9 cellular contexts compared by ENCODE assay signal in the genomic region with DNA sequence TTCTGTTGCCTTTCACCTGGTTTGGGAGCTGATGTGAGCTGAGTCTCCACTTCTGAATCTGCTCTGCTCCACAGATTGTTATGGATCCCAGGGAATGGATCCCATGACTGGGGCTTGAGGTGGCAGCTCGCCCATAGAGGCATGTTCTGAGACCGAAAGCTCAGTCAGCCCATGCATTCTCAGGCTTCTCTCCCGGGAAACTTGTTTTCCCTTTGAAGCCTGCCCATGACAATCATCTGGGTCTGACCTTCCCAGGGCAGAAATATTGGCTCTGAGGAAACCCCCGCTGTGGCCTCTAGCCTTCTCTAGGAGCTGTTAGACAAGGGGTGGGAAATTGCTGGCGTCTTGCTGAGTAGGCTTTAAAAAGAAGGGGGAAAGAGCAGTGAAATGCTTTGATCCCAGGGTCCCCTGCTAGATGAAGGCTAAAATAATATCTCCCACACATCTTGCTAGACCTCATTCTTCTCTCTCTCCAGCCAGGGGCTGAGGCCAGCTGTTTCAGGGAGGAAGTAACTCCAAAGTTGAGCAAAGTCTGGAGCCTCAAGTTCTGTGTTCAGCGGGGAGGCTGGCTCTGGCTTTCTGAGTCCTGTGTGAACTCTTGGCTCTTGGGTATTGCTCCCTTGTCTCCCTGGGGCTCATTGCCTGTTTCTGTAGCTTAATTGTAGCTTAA. TPM values are rescaled to one million over a fixed set of nuclear protein-coding genes. Genes with fewer than 3 reads are reported as not detected.
DNase-seq lines count a peak whose midpoint lies in the region; ATAC-seq and TF ChIP-seq lines count a peak whose summit lies in the region.
"Had no signal": no experiment of that assay in that cellular context is flagged by ENCODE, and none has a peak within 500 bp of the region (broad histone marks: within the 10 kb centered on the region; RNA-seq: fewer than 3 reads in every experiment).

No MANE protein-coding gene starts in this region.

- no peaks in the 10 kb centered on the region for H3K79me2 ChIP-seq in OCI-LY1 (ENCODE audit: insufficient read depth, low read length)

- H3K36me3 ChIP-seq in CD4-positive, CD25-positive, alpha-beta regulatory T cell (ENCODE audit: control insufficient read depth, insufficient read depth, low read length), result peaks cover 13% of the 10 kb centered on the region
- peaks cover 47% of the 10 kb centered on the region for H3K36me3 ChIP-seq in OCI-LY1 (ENCODE audit: insufficient read depth, low read length)

- H2AFZ ChIP-seq in OCI-LY1 (ENCODE audit: low read length), result no peak overlapping the region

- no peak for DNase-seq in CD4-positive, CD25-positive, alpha-beta regulatory T cell
- no peak for DNase-seq in effector memory CD8-positive, alpha-beta T cell
- DNase-seq in neural crest cell (ENCODE audit: low read depth, low spot score), result no peak
- DNase-seq in cerebellum (ENCODE audit: low spot score), result no peak
- DNase-seq in NCI-H510A treated with DMSO at 0.1 percent for 48 hours (lab: John Stamatoyannopoulos, UW), result no peak
- DNase-seq: NCI-H187 treated with DMSO at 0.1 percent for 48 hours had no signal

- H3K9ac ChIP-seq in OCI-LY1 (ENCODE audit: low read length), result peak overlapping the region; percentile 73

- ATAC-seq in CD4-positive, CD25-positive, alpha-beta regulatory T cell (ENCODE audit: low read depth in 2 of 2), result no peak
- no peak for ATAC-seq in effector memory CD8-positive, alpha-beta T cell (replicated peaks)
- no peak for ATAC-seq in HG03108 (IDR thresholded peaks at IDR 0.05; ENCODE audit: unreplicated experiment)
- ATAC-seq in GM19395 (IDR thresholded peaks at IDR 0.05; ENCODE audit: unreplicated experiment), result no peak

- peak overlapping the region; percentile 96 for H3K4me2 ChIP-seq in OCI-LY1 (ENCODE audit: low read length)

- peaks cover 6 to 62% (median 36%) of the 10 kb centered on the region in 4 donors for H3K4me1 Mint-ChIP-seq in CD4-positive, CD25-positive, alpha-beta regulatory T cell
- H3K4me1 Mint-ChIP-seq in effector memory CD8-positive, alpha-beta T cell (ENCODE audit: low read depth in 2 of 2), result peaks cover 38 to 40% of the 10 kb centered on the region in 2 donors
- H3K4me1 Mint-ChIP-seq in neural crest cell, result peaks cover 30% of the 10 kb centered on the region

- no peaks in the 10 kb centered on the region for H3K9me2 ChIP-seq in OCI-LY1 (ENCODE audit: low read depth, low read length)

- TF ChIP-seq CTCF in OCI-LY1 (IDR thresholded peaks at IDR 0.05; ENCODE audit: low read length), result no peak
- no peak for TF ChIP-seq CTCF in neural crest cell (conservative IDR thresholded peaks at IDR 0.05)

- no peaks in the 10 kb centered on the region for H3F3A ChIP-seq in OCI-LY1 (ENCODE audit: insufficient read depth, low read length)

- H3K9me3 Mint-ChIP-seq in CD4-positive, CD25-positive, alpha-beta regulatory T cell, result no peaks in the 10 kb centered on the region
- H3K9me3 Mint-ChIP-seq in effector memory CD8-positive, alpha-beta T cell, result no peaks in the 10 kb centered on the region
- H3K9me3 Mint-ChIP-seq in neural crest cell, result no peaks in the 10 kb centered on the region

- H3K9me3 ChIP-seq in CD4-positive, CD25-positive, alpha-beta regulatory T cell (ENCODE audit: control insufficient read depth in 2 of 2, low read length in 2 of 2), result no peaks in the 10 kb centered on the region
- no peaks in the 10 kb centered on the region for H3K9me3 ChIP-seq in OCI-LY1 (ENCODE audit: low read length)

- peaks cover 35% of the 10 kb centered on the region for H3K4me1 ChIP-seq in CD4-positive, CD25-positive, alpha-beta regulatory T cell (ENCODE audit: control insufficient read depth, insufficient read depth, low read length, poor library complexity, severe bottlenecking)
- peaks cover 34% of the 10 kb centered on the region for H3K4me1 ChIP-seq in OCI-LY1 (ENCODE audit: insufficient read depth, low read length, severe bottlenecking)

- peak overlapping the region; percentile 90 to 99 (median 92) for H3K27ac Mint-ChIP-seq in CD4-positive, CD25-positive, alpha-beta regulatory T cell
- peak overlapping the region in 1 of 2 donors; percentile 96 for H3K27ac Mint-ChIP-seq in effector memory CD8-positive, alpha-beta T cell
- H3K27ac Mint-ChIP-seq in neural crest cell (ENCODE audit: unreplicated experiment), result peak overlapping the region; percentile 55

- H3K4me3 Mint-ChIP-seq in CD4-positive, CD25-positive, alpha-beta regulatory T cell, result peak overlapping the region; percentile 95 to 98 (median 96)
- H3K4me3 Mint-ChIP-seq in effector memory CD8-positive, alpha-beta T cell, result peak overlapping the region; percentile 96 to 97
- H3K4me3 Mint-ChIP-seq in neural crest cell, result peak overlapping the region; percentile 17

- H3K27me3 Mint-ChIP-seq in CD4-positive, CD25-positive, alpha-beta regulatory T cell, result no peaks in the 10 kb centered on the region
- H3K27me3 Mint-ChIP-seq in effector memory CD8-positive, alpha-beta T cell, result no peaks in the 10 kb centered on the region
- H3K27me3 Mint-ChIP-seq in neural crest cell (ENCODE audit: low read depth), result peaks cover 16% of the 10 kb centered on the region

- no peaks in the 10 kb centered on the region for H3K27me3 ChIP-seq in CD4-positive, CD25-positive, alpha-beta regulatory T cell (ENCODE audit: control insufficient read depth, insufficient read depth, low read length)
- no peaks in the 10 kb centered on the region for H3K27me3 ChIP-seq in OCI-LY1 (ENCODE audit: insufficient read depth, low read length)

- no peaks in the 10 kb centered on the region for H4K20me1 ChIP-seq in OCI-LY1 (ENCODE audit: insufficient read depth, low read length)

- H3K4me3 ChIP-seq in CD4-positive, CD25-positive, alpha-beta regulatory T cell (ENCODE audit: low read depth, low read length), result peak overlapping the region; percentile 86
- H3K4me3 ChIP-seq in OCI-LY1 (ENCODE audit: low read depth, low read length, poor library complexity, severe bottlenecking), result peak overlapping the region; percentile 71

- H3K36me3 Mint-ChIP-seq in CD4-positive, CD25-positive, alpha-beta regulatory T cell, result peaks cover 20% of the 10 kb centered on the region
- peaks cover 15% of the 10 kb centered on the region for H3K36me3 Mint-ChIP-seq in effector memory CD8-positive, alpha-beta T cell (ENCODE audit: insufficient read depth)
- H3K36me3 Mint-ChIP-seq in neural crest cell (ENCODE audit: low read depth), result no peaks in the 10 kb centered on the region

- H3K27ac ChIP-seq in CD4-positive, CD25-positive, alpha-beta regulatory T cell (ENCODE audit: insufficient read depth, low read length, poor library complexity, severe bottlenecking), result peak overlapping the region; percentile 70
- no peak overlapping the region for H3K27ac ChIP-seq in OCI-LY1 (ENCODE audit: low read depth, low read length, poor library complexity, severe bottlenecking)

RNA-seq across cellular contexts. Expression of a gene that starts 2.0 kb away (rescaled TPM):
- 105 TPM for total RNA-seq in CD4-positive, CD25-positive, alpha-beta regulatory T cell
- polyA plus RNA-seq in CD4-positive, CD25-positive, alpha-beta regulatory T cell, result 100 to 1,000 TPM; 393 to 484 (median 437) TPM
- total RNA-seq in neural crest cell, result 1.1 and 2.1 TPM in 2 replicates
- total RNA-seq in cerebellum, result 1.6 TPM

RNA-seq across cellular contexts. Expression of a gene that starts 4.8 kb away (rescaled TPM):
- 54.8 TPM for total RNA-seq in CD4-positive, CD25-positive, alpha-beta regulatory T cell
- 100 to 1,000 TPM; 155 to 215 (median 185) TPM for polyA plus RNA-seq in CD4-positive, CD25-positive, alpha-beta regulatory T cell
- total RNA-seq in neural crest cell (0.50 and 1.5 TPM in 2 replicates), cerebellum (6.7 TPM)

RNA-seq across cellular contexts. Expression of a gene that starts 16.1 kb away (rescaled TPM):
- total RNA-seq in CD4-positive, CD25-positive, alpha-beta regulatory T cell, result 47.0 TPM
- 100 to 1,000 TPM; 233 to 297 (median 251) TPM for polyA plus RNA-seq in CD4-positive, CD25-positive, alpha-beta regulatory T cell
- 67.9 and 75.8 TPM in 2 replicates for total RNA-seq in neural crest cell
- 39.8 TPM for total RNA-seq in cerebellum

RNA-seq across cellular contexts. Expression of a gene that starts 18.1 kb away (rescaled TPM):
- total RNA-seq in CD4-positive, CD25-positive, alpha-beta regulatory T cell, result 20.0 TPM
- polyA plus RNA-seq in CD4-positive, CD25-positive, alpha-beta regulatory T cell, result 10 to 100 TPM; 16.7 to 28.1 (median 17.7) TPM
- total RNA-seq in neural crest cell (43.4 and 43.7 TPM in 2 replicates), cerebellum (34.1 TPM)

RNA-seq across cellular contexts. Expression of a gene that starts 23.1 kb away (rescaled TPM):
- total RNA-seq in CD4-positive, CD25-positive, alpha-beta regulatory T cell, result 4.9 TPM
- 10 to 100 TPM in 1 of 4 donors, 1 to 10 TPM in 3; 8.0 to 11.3 (median 9.1) TPM for polyA plus RNA-seq in CD4-positive, CD25-positive, alpha-beta regulatory T cell
- 20.9 and 22.2 TPM in 2 replicates for total RNA-seq in neural crest cell
- total RNA-seq in cerebellum, result 6.3 TPM

Comparison
In these comparisons a context has a peak if more than half of its experiments do, and no peak if none do; other contexts are left out.
1. H3K4me3 Mint-ChIP-seq: peak in every context shown above with its lines; median percentile 96 in effector memory CD8-positive, alpha-beta T cell; 96 in CD4-positive, CD25-positive, alpha-beta regulatory T cell; 17 in neural crest cell.
2. RNA of a gene that starts 2.0 kb away (total RNA-seq): 105 TPM in CD4-positive, CD25-positive, alpha-beta regulatory T cell (single experiment); 1.6 TPM in cerebellum (single experiment) and 1.1 to 2.1 TPM in neural crest cell; every median in the first group is over 10 times any median in the second.